ENCODE assay signal across 1 cellular context in the genomic region with DNA sequence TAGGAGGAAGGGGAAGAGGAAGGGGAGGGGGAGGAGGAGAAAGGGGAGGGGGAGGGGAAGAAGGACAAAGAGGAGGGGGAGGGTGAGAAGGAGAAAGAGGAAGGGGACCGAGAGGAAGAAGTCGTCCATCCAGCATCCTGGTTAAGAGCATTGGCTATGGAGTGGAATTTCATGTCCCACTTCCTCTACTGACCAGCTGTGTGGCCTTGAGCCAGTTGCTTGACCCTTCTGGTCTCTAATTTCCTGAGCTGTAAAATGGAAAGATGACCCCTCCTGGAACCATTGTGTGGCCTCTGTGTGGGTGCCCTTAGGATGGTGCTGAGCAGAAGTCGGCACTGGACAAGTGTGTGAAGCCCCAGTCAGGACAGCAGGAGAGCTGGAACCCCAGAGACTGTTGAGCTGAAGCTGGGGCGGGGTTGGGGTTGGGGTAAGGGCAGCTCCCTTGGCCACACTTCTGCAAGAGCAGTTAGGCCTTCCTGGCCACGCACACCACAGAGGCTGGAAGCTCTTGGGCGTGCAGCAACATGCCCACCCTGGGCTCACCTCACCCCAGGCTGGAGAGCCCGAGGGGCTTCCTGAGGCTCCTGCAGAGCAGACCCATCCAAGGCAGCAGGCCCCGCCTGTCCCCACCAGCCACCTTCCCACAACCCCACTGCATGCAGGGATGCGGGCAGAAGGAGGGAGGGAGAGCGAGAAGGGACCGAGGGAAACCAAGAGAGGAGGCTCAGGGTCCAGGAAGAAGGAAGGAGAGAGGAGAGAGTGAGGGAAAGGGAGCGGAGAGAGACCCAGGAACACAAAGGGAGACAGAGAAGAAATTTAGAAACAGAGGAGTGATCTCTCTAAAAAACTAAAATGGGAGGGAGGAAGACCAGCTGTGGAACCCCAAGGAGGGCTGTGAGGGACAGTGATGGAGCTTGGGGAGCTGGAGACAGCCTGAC.
A peak's percentile ranks its signal among the peaks of the same experiment; 100 is the strongest.
TF ChIP-seq lines count a peak whose summit lies in the region.

No MANE protein-coding gene starts in this region.

TF ChIP-seq in K562, 482 proteins besides CTCF, POLR2A, EP300 and RAD21:
- TF ChIP-seq RBM25 (IDR thresholded peaks at IDR 0.05; ENCODE audit: low read depth, low read length, severe bottlenecking) (peak; percentile 88), SRF (CRISPR knock-in tag; IDR thresholded peaks at IDR 0.05) (no peak), BCOR (IDR thresholded peaks at IDR 0.05) (peak; percentile 31; the same call in 1 of the 2 replicates), SPI1 (IDR thresholded peaks at IDR 0.05; ENCODE audit: borderline replicate concordance, low read depth, low read length) (peak; percentile 31; the same call in 1 of the 2 replicates), HNRNPK (IDR thresholded peaks at IDR 0.05; ENCODE audit: low read depth, low read length, poor library complexity, severe bottlenecking) (peak; percentile 64), C11orf30 (IDR thresholded peaks at IDR 0.05; ENCODE audit: low read depth) (no peak), ZFP36 (IDR thresholded peaks at IDR 0.05; ENCODE audit: low read depth, low read length, partially characterized antibody) (peak; percentile 77)
